ENCODE assay signal across 1 cellular context in genomic region chr20:50037123-50037522, GRCh38.
TF ChIP-seq lines count a peak whose summit lies in the region.

No MANE protein-coding gene starts in this region.

TF ChIP-seq in HepG2, 621 proteins besides CTCF, POLR2A, EP300 and RAD21 (continued from another document and continues in another):
- TF ChIP-seq, protein P1, sequence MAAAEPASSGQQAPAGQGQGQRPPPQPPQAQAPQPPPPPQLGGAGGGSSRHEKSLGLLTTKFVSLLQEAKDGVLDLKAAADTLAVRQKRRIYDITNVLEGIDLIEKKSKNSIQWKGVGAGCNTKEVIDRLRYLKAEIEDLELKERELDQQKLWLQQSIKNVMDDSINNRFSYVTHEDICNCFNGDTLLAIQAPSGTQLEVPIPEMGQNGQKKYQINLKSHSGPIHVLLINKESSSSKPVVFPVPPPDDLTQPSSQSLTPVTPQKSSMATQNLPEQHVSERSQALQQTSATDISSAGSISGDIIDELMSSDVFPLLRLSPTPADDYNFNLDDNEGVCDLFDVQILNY (CRISPR knock-in tag; conservative IDR thresholded peaks at IDR 0.05): no peak
- TF ChIP-seq FLYWCH1 (CRISPR knock-in tag; IDR thresholded peaks at IDR 0.05) (no peak), ZNF512 (CRISPR knock-in tag; IDR thresholded peaks at IDR 0.05) (no peak), NFYB (CRISPR knock-in tag; IDR thresholded peaks at IDR 0.05) (no peak), DR1 (CRISPR knock-in tag; IDR thresholded peaks at IDR 0.05) (no peak), EEA1 (CRISPR knock-in tag; IDR thresholded peaks at IDR 0.05; ENCODE audit: borderline replicate concordance) (no peak), PPARG (CRISPR knock-in tag; conservative IDR thresholded peaks at IDR 0.05) (no peak), MIXL1 (CRISPR knock-in tag; IDR thresholded peaks at IDR 0.05) (no peak), CEBPB (IDR thresholded peaks at IDR 0.05; ENCODE audit: borderline replicate concordance, low read depth, low read length) (peak; percentile 38; the same call in 1 of the 2 replicates), AKNA (CRISPR knock-in tag; IDR thresholded peaks at IDR 0.05; ENCODE audit: borderline replicate concordance) (no peak), ZNF792 (CRISPR knock-in tag; IDR thresholded peaks at IDR 0.05) (no peak), NCOA1 (CRISPR knock-in tag; IDR thresholded peaks at IDR 0.05) (no peak), PRDM4 (CRISPR knock-in tag; IDR thresholded peaks at IDR 0.05; ENCODE audit: borderline replicate concordance) (no peak), SIN3A (IDR thresholded peaks at IDR 0.05; ENCODE audit: borderline replicate concordance, low read depth, low read length) (no peak), SAFB2 (CRISPR knock-in tag; IDR thresholded peaks at IDR 0.05; ENCODE audit: borderline replicate concordance, low read depth) (no peak), ZNF737 (CRISPR knock-in tag; IDR thresholded peaks at IDR 0.05; ENCODE audit: borderline replicate concordance) (no peak), CC2D1A (CRISPR knock-in tag; IDR thresholded peaks at IDR 0.05) (no peak), BCL6 (CRISPR knock-in tag; IDR thresholded peaks at IDR 0.05) (no peak), AHR (CRISPR knock-in tag; IDR thresholded peaks at IDR 0.05) (no peak), ZNF629 (CRISPR knock-in tag; conservative IDR thresholded peaks at IDR 0.05) (peak; percentile 82), PAX8 (CRISPR knock-in tag; IDR thresholded peaks at IDR 0.05; ENCODE audit: borderline replicate concordance) (no peak), MAFK (conservative IDR thresholded peaks at IDR 0.05 in 1 of 2, IDR thresholded peaks at IDR 0.05 in 1 of 2; ENCODE audit: low read length in 2 of 2) (no peak), ARNT (IDR thresholded peaks at IDR 0.05) (no peak), HOXA3 (CRISPR knock-in tag; IDR thresholded peaks at IDR 0.05) (no peak), HINFP (CRISPR knock-in tag; IDR thresholded peaks at IDR 0.05; ENCODE audit: low read depth) (no peak), ZBTB33 (CRISPR knock-in tag; IDR thresholded peaks at IDR 0.05) (no peak)
- TF ChIP-seq, protein P2, sequence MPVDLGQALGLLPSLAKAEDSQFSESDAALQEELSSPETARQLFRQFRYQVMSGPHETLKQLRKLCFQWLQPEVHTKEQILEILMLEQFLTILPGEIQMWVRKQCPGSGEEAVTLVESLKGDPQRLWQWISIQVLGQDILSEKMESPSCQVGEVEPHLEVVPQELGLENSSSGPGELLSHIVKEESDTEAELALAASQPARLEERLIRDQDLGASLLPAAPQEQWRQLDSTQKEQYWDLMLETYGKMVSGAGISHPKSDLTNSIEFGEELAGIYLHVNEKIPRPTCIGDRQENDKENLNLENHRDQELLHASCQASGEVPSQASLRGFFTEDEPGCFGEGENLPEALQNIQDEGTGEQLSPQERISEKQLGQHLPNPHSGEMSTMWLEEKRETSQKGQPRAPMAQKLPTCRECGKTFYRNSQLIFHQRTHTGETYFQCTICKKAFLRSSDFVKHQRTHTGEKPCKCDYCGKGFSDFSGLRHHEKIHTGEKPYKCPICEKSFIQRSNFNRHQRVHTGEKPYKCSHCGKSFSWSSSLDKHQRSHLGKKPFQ (CRISPR knock-in tag; IDR thresholded peaks at IDR 0.05; ENCODE audit: insufficient replicate concordance): peak; percentile 31
- TF ChIP-seq, protein P3, sequence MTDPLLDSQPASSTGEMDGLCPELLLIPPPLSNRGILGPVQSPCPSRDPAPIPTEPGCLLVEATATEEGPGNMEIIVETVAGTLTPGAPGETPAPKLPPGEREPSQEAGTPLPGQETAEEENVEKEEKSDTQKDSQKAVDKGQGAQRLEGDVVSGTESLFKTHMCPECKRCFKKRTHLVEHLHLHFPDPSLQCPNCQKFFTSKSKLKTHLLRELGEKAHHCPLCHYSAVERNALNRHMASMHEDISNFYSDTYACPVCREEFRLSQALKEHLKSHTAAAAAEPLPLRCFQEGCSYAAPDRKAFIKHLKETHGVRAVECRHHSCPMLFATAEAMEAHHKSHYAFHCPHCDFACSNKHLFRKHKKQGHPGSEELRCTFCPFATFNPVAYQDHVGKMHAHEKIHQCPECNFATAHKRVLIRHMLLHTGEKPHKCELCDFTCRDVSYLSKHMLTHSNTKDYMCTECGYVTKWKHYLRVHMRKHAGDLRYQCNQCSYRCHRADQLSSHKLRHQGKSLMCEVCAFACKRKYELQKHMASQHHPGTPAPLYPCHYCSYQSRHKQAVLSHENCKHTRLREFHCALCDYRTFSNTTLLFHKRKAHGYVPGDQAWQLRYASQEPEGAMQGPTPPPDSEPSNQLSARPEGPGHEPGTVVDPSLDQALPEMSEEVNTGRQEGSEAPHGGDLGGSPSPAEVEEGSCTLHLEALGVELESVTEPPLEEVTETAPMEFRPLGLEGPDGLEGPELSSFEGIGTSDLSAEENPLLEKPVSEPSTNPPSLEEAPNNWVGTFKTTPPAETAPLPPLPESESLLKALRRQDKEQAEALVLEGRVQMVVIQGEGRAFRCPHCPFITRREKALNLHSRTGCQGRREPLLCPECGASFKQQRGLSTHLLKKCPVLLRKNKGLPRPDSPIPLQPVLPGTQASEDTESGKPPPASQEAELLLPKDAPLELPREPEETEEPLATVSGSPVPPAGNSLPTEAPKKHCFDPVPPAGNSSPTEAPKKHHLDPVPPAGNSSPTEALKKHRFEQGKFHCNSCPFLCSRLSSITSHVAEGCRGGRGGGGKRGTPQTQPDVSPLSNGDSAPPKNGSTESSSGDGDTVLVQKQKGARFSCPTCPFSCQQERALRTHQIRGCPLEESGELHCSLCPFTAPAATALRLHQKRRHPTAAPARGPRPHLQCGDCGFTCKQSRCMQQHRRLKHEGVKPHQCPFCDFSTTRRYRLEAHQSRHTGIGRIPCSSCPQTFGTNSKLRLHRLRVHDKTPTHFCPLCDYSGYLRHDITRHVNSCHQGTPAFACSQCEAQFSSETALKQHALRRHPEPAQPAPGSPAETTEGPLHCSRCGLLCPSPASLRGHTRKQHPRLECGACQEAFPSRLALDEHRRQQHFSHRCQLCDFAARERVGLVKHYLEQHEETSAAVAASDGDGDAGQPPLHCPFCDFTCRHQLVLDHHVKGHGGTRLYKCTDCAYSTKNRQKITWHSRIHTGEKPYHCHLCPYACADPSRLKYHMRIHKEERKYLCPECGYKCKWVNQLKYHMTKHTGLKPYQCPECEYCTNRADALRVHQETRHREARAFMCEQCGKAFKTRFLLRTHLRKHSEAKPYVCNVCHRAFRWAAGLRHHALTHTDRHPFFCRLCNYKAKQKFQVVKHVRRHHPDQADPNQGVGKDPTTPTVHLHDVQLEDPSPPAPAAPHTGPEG (CRISPR knock-in tag; IDR thresholded peaks at IDR 0.05): no peak
- TF ChIP-seq, protein P4, sequence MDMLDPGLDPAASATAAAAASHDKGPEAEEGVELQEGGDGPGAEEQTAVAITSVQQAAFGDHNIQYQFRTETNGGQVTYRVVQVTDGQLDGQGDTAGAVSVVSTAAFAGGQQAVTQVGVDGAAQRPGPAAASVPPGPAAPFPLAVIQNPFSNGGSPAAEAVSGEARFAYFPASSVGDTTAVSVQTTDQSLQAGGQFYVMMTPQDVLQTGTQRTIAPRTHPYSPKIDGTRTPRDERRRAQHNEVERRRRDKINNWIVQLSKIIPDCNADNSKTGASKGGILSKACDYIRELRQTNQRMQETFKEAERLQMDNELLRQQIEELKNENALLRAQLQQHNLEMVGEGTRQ (IDR thresholded peaks at IDR 0.05; ENCODE audit: low read depth, low read length): no peak
- TF ChIP-seq, protein P4 (CRISPR knock-in tag; IDR thresholded peaks at IDR 0.05; ENCODE audit: borderline replicate concordance): no peak
- TF ChIP-seq, protein P5, sequence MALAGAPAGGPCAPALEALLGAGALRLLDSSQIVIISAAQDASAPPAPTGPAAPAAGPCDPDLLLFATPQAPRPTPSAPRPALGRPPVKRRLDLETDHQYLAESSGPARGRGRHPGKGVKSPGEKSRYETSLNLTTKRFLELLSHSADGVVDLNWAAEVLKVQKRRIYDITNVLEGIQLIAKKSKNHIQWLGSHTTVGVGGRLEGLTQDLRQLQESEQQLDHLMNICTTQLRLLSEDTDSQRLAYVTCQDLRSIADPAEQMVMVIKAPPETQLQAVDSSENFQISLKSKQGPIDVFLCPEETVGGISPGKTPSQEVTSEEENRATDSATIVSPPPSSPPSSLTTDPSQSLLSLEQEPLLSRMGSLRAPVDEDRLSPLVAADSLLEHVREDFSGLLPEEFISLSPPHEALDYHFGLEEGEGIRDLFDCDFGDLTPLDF (CRISPR knock-in tag; IDR thresholded peaks at IDR 0.05): no peak
